25 cellular contexts compared by ENCODE assay signal in the genomic region with DNA sequence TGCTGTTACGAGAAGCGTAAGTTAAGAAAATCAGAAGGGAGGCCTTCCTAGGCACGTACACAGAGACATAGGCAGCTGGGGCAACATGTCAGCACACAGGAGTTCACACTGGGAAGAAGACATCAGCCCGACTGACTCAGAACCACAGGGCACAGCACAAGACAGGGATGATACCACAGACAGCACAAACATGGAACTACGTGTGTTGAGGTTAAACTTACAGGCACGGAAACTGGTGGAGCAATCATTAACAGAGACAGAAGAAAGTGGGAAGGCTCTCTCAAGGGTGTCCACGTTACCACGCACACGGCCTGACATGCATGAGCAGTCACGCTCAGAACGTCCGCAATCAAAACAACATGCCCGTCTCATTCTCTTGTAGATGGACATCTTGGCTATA.
"Had no signal": no experiment of that assay in that cellular context is flagged by ENCODE, and none has a peak within 500 bp of the region (broad histone marks: within the 10 kb centered on the region; RNA-seq: fewer than 3 reads in every experiment).

No MANE protein-coding gene starts in this region.

- H3K27me3 ChIP-seq: adrenal gland, Peyer's patch had no signal

- H3K36me3 ChIP-seq: adrenal gland, Peyer's patch, SJSA1 had no signal

- ATAC-seq: activated CD8-positive, alpha-beta T cell treated with anti-CD3 and anti-CD28 coated beads, Interleukin-2, amount 10 ng/mL, durations not matched to agents 7 days and 5 days; WTC11 had no signal

- DNase-seq: activated CD4-positive, alpha-beta T cell treated with anti-CD3 and anti-CD28 coated beads for 48 hours; activated CD4-positive, alpha-beta T cell treated with anti-CD3 and anti-CD28 coated beads, Interleukin-2, amount 50 U/mL, for 4 hours; activated CD4-positive, CD25-positive, alpha-beta regulatory T cell treated with anti-CD3 and anti-CD28 coated beads, Interleukin-2, amount 50 U/mL, for 72 hours; activated CD8-positive, alpha-beta memory T cell treated with anti-CD3 and anti-CD28 coated beads, Interleukin-2, amount 50 U/mL, for 48 hours; activated CD8-positive, alpha-beta T cell treated with anti-CD3 and anti-CD28 coated beads, Interleukin-2, amount 10 ng/mL, durations not matched to agents 7 days and 5 days; activated naive CD4-positive, alpha-beta T cell treated with anti-CD3 and anti-CD28 coated beads, Interleukin-2, amount 50 U/mL, for 16 hours; activated naive CD8-positive, alpha-beta T cell treated with anti-CD3 and anti-CD28 coated beads, Interleukin-2, amount 10 ng/mL, durations not matched to agents 7 days and 5 days; activated T-cell treated with anti-CD3 and anti-CD28 coated beads, Interleukin-2, amount 50 U/mL, for 1 hour; adrenal gland; anterior cingulate cortex; Kasumi-1; KBM-7; NCI-H1048; NCI-H146; NCI-H1930; NCI-H2171; NCI-H2227 treated with DMSO at 0.1 percent for 48 hours; NCI-H446 treated with DMSO at 0.1 percent for 48 hours; NCI-H526 treated with DMSO at 0.1 percent for 48 hours; NCI-H82; Peyer's patch; SHP77; T-helper 9 cell had no signal

- H3K4me3 ChIP-seq: adrenal gland, Peyer's patch, SJSA1 had no signal
